In the genomic region with DNA sequence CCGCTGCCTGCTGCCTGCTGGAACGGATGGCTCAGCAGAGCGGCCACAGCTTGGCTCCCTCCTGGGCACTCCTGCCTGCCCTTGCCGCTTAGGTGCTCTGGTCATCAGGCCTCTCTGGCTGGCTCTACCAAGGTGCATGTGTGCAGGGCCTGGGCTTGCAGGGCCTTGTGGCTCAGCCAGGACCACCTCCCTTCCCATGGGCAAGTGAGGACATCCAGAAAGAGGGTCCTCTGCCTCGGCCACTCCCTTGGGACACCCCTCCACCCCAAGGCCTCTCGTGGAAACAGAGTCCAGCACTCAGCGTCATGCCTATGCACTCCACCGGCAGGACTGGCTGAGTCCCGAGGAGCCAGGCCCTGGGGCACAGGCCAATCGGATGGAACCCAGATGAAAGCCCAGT, we compare ENCODE assay signal across 1 cellular context. TPM values are rescaled to one million over a fixed set of nuclear protein-coding genes. Genes with fewer than 3 reads are reported as not detected.
"Had no signal": no experiment of that assay in that cellular context is flagged by ENCODE, and none has a peak within 500 bp of the region (broad histone marks: within the 10 kb centered on the region; RNA-seq: fewer than 3 reads in every experiment).

No MANE protein-coding gene starts in this region.

RNA-seq across cellular contexts. Expression of a gene that starts 6.3 kb away (rescaled TPM):
- polyA plus RNA-seq: IgD-negative memory B cell had no signal
